ENCODE assay signal across 1 cellular context in the genomic region with DNA sequence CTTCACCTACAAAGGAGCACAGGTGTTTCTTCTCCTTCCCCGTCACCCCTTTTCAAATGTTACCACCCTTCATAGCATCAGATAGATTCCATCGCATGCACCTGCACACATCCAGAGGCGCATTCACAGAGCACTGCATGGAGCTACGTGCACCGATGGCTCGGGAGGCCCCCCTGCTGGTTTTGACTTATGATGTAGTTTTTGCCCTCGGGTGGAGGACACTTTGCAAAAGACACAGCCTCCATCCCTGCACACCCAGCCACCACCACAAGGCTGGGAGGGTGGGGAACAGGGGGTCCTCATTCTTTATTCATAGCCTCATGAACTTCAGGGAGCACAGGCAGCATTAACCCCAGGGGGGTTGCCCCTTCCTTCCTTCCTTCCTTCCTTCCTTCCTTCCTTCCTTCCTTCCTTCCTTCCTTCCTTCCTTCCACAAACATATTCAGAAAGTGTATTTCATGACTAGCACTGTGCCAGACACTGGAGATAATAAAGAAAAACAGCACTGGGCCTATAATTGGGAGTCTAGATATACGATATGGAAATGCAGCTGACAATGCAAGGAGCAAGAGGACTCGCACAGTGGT. TPM values are rescaled to one million over a fixed set of nuclear protein-coding genes. Genes with fewer than 3 reads are reported as not detected.
"Had no signal": no experiment of that assay in that cellular context is flagged by ENCODE, and none has a peak within 500 bp of the region (broad histone marks: within the 10 kb centered on the region; RNA-seq: fewer than 3 reads in every experiment).

No MANE protein-coding gene starts in this region.

RNA-seq across cellular contexts. Expression of a gene that starts 21.4 kb away (rescaled TPM):
- total RNA-seq: mesenteric fat pad had no signal
